Comparison of ENCODE assay signal across 10 cellular contexts in the genomic region with DNA sequence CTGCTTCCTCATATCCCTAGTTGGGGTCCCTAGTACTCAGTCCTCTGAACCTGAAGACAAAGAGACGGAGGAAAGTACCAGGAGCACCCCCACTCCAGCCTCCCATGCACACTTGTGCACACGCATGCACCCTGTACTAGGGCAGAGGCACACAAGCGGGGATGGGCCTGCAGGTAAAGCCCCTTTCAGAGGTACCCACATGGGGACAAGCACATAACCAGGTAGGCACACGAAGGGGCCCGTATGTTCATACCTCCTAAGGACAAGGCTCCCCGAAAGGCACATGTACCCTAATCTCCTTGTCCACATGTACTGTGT. TPM values are rescaled to one million over a fixed set of nuclear protein-coding genes. Genes with fewer than 3 reads are reported as not detected.
A peak's percentile ranks its signal among the peaks of the same experiment; 100 is the strongest.
DNase-seq lines count a peak whose midpoint lies in the region; ATAC-seq and FAIRE-seq lines count a peak whose summit lies in the region.
"Had no signal": no experiment of that assay in that cellular context is flagged by ENCODE, and none has a peak within 500 bp of the region (broad histone marks: within the 10 kb centered on the region; RNA-seq: fewer than 3 reads in every experiment).

No MANE protein-coding gene starts in this region.

- no peaks in the 10 kb centered on the region for H3K36me3 Mint-ChIP-seq in stimulated activated naive CD8-positive, alpha-beta T cell treated with anti-CD3 and anti-CD28 coated beads, Interleukin-15, Interleukin-2, amounts not matched to agents 100 ng/mL and 50 ng/mL, for 24 hours (ENCODE audit: low read depth)
- H3K36me3 Mint-ChIP-seq in activated T-helper 1 cell treated with anti-CD3 and anti-CD28 coated beads, Interleukin-12 subunit alpha, Interleukin-12 subunit beta, Interleukin-2, Interleukin-4 antibody, amounts not matched to agents 30 ng/mL and 10 ng/mL and 1 ng/mL, durations not matched to agents 14 hours and 24 hours and 36 hours (ENCODE audit: low read depth): no peaks in the 10 kb centered on the region

- intact Hi-C loops in activated T-helper 1 cell treated with anti-CD3 and anti-CD28 coated beads, Interleukin-12 subunit alpha, Interleukin-12 subunit beta, Interleukin-2, Interleukin-4 antibody, amounts not matched to agents 30 ng/mL and 10 ng/mL and 1 ng/mL, durations not matched to agents 14 hours and 24 hours and 36 hours (cut with micrococcal nuclease): no loop called here

- H3K9ac ChIP-seq in iPS-20b (ENCODE audit: low read depth, low read length): peak overlapping the region; percentile 19; the same call in 1 of the 2 replicates

- H3K36me3 ChIP-seq in iPS-20b (ENCODE audit: insufficient read depth, low read depth, low read length): no peaks in the 10 kb centered on the region

- FAIRE-seq in frontal cortex (lab: Jason Lieb, UNC): no peak

- H3K4me1 ChIP-seq in iPS-20b (ENCODE audit: insufficient read depth, low read length): peaks cover 13% of the 10 kb centered on the region; the same call in 1 of the 2 replicates

- H3K9me3 ChIP-seq in iPS-20b (ENCODE audit: insufficient read depth, low read depth, low read length): no peaks in the 10 kb centered on the region

- no peak overlapping the region for H3K27ac ChIP-seq in iPS-20b (ENCODE audit: low read length)

- no peaks in the 10 kb centered on the region for H3K9me3 Mint-ChIP-seq in stimulated activated naive CD8-positive, alpha-beta T cell treated with anti-CD3 and anti-CD28 coated beads, Interleukin-15, Interleukin-2, amounts not matched to agents 100 ng/mL and 50 ng/mL, for 24 hours
- H3K9me3 Mint-ChIP-seq in activated T-helper 1 cell treated with anti-CD3 and anti-CD28 coated beads, Interleukin-12 subunit alpha, Interleukin-12 subunit beta, Interleukin-2, Interleukin-4 antibody, amounts not matched to agents 30 ng/mL and 10 ng/mL and 1 ng/mL, durations not matched to agents 14 hours and 24 hours and 36 hours: no peaks in the 10 kb centered on the region

- H3K27ac Mint-ChIP-seq in stimulated activated naive CD8-positive, alpha-beta T cell treated with anti-CD3 and anti-CD28 coated beads, Interleukin-15, Interleukin-2, amounts not matched to agents 100 ng/mL and 50 ng/mL, for 24 hours: peak overlapping the region; percentile 8
- no peak overlapping the region for H3K27ac Mint-ChIP-seq in activated T-helper 1 cell treated with anti-CD3 and anti-CD28 coated beads, Interleukin-12 subunit alpha, Interleukin-12 subunit beta, Interleukin-2, Interleukin-4 antibody, amounts not matched to agents 30 ng/mL and 10 ng/mL and 1 ng/mL, durations not matched to agents 14 hours and 24 hours and 36 hours

- peak overlapping the region; percentile 48 for H3K4me3 Mint-ChIP-seq in stimulated activated naive CD8-positive, alpha-beta T cell treated with anti-CD3 and anti-CD28 coated beads, Interleukin-15, Interleukin-2, amounts not matched to agents 100 ng/mL and 50 ng/mL, for 24 hours
- H3K4me3 Mint-ChIP-seq in activated T-helper 1 cell treated with anti-CD3 and anti-CD28 coated beads, Interleukin-12 subunit alpha, Interleukin-12 subunit beta, Interleukin-2, Interleukin-4 antibody, amounts not matched to agents 30 ng/mL and 10 ng/mL and 1 ng/mL, durations not matched to agents 14 hours and 24 hours and 36 hours: peak overlapping the region; percentile 54

- peak overlapping the region; percentile 65 for H3K4me3 ChIP-seq in iPS-20b (ENCODE audit: low read length)

- no peak for DNase-seq in stimulated activated naive CD8-positive, alpha-beta T cell treated with anti-CD3 and anti-CD28 coated beads, Interleukin-15, Interleukin-2, amounts not matched to agents 100 U/mL and 50 U/mL, for 24 hours
- no peak for DNase-seq in activated T-helper 1 cell treated with anti-CD3 and anti-CD28 coated beads, Interleukin-12 subunit alpha, Interleukin-12 subunit beta, Interleukin-2, Interleukin-4 antibody, amounts not matched to agents 30 ng/mL and 10 ng/mL and 1 ng/mL, durations not matched to agents 14 hours and 24 hours and 36 hours (ENCODE audit: low spot score)
- DNase-seq in COLO829 (ENCODE audit: low spot score): no peak
- DNase-seq in frontal cortex (ENCODE audit: low spot score in 2 of 2): no peak
- no peak for DNase-seq in GM19238 (ENCODE audit: insufficient read length, low spot score)
- DNase-seq: activated CD4-positive, alpha-beta T cell treated with anti-CD3 and anti-CD28 coated beads for 48 hours; GF-D8 had no signal

- no peak for ATAC-seq in stimulated activated naive CD8-positive, alpha-beta T cell treated with anti-CD3 and anti-CD28 coated beads, Interleukin-15, Interleukin-2, amounts not matched to agents 100 U/mL and 50 U/mL, for 24 hours
- ATAC-seq in GM21723 (IDR thresholded peaks at IDR 0.05; ENCODE audit: unreplicated experiment): no peak

- H3K4me1 Mint-ChIP-seq in stimulated activated naive CD8-positive, alpha-beta T cell treated with anti-CD3 and anti-CD28 coated beads, Interleukin-15, Interleukin-2, amounts not matched to agents 100 ng/mL and 50 ng/mL, for 24 hours (ENCODE audit: low read depth): peaks cover 28% of the 10 kb centered on the region
- peaks cover 23% of the 10 kb centered on the region for H3K4me1 Mint-ChIP-seq in activated T-helper 1 cell treated with anti-CD3 and anti-CD28 coated beads, Interleukin-12 subunit alpha, Interleukin-12 subunit beta, Interleukin-2, Interleukin-4 antibody, amounts not matched to agents 30 ng/mL and 10 ng/mL and 1 ng/mL, durations not matched to agents 14 hours and 24 hours and 36 hours (ENCODE audit: low read depth)

- peaks cover 58% of the 10 kb centered on the region for H3K27me3 Mint-ChIP-seq in stimulated activated naive CD8-positive, alpha-beta T cell treated with anti-CD3 and anti-CD28 coated beads, Interleukin-15, Interleukin-2, amounts not matched to agents 100 ng/mL and 50 ng/mL, for 24 hours
- H3K27me3 Mint-ChIP-seq in activated T-helper 1 cell treated with anti-CD3 and anti-CD28 coated beads, Interleukin-12 subunit alpha, Interleukin-12 subunit beta, Interleukin-2, Interleukin-4 antibody, amounts not matched to agents 30 ng/mL and 10 ng/mL and 1 ng/mL, durations not matched to agents 14 hours and 24 hours and 36 hours (ENCODE audit: insufficient read depth): peaks cover 50% of the 10 kb centered on the region

- peaks cover 60% of the 10 kb centered on the region for H3K27me3 ChIP-seq in iPS-20b (ENCODE audit: insufficient read depth, low read length)

RNA-seq across cellular contexts. Expression of gene TMEM151B, which starts 1.1 kb away (rescaled TPM):
- 0.29 TPM in 1 of 2 replicates, not detected in the other for total RNA-seq in activated T-helper 1 cell treated with anti-CD3 and anti-CD28 coated beads, Interleukin-12 subunit alpha, Interleukin-12 subunit beta, Interleukin-2, Interleukin-4 antibody, amounts not matched to agents 30 ng/mL and 10 ng/mL and 1 ng/mL, durations not matched to agents 14 hours and 24 hours and 36 hours
- total RNA-seq in frontal cortex: 45.7 TPM

RNA-seq across cellular contexts. Expression of gene NFKBIE, which starts 6.0 kb away (rescaled TPM):
- total RNA-seq in activated T-helper 1 cell treated with anti-CD3 and anti-CD28 coated beads, Interleukin-12 subunit alpha, Interleukin-12 subunit beta, Interleukin-2, Interleukin-4 antibody, amounts not matched to agents 30 ng/mL and 10 ng/mL and 1 ng/mL, durations not matched to agents 14 hours and 24 hours and 36 hours: 23.2 and 29.0 TPM in 2 replicates
- total RNA-seq in frontal cortex: 8.2 TPM

RNA-seq across cellular contexts. Expression of gene SLC35B2, which starts 14.0 kb away (rescaled TPM):
- total RNA-seq in activated T-helper 1 cell treated with anti-CD3 and anti-CD28 coated beads, Interleukin-12 subunit alpha, Interleukin-12 subunit beta, Interleukin-2, Interleukin-4 antibody, amounts not matched to agents 30 ng/mL and 10 ng/mL and 1 ng/mL, durations not matched to agents 14 hours and 24 hours and 36 hours: 29.2 and 30.1 TPM in 2 replicates
- total RNA-seq in frontal cortex: 32.2 TPM

RNA-seq across cellular contexts. Expression of gene HSP90AB1, which starts 24.5 kb away (rescaled TPM):
- total RNA-seq in activated T-helper 1 cell treated with anti-CD3 and anti-CD28 coated beads, Interleukin-12 subunit alpha, Interleukin-12 subunit beta, Interleukin-2, Interleukin-4 antibody, amounts not matched to agents 30 ng/mL and 10 ng/mL and 1 ng/mL, durations not matched to agents 14 hours and 24 hours and 36 hours: 2,065 and 2,095 TPM in 2 replicates
- total RNA-seq in frontal cortex: 463 TPM

RNA-seq across cellular contexts. Expression of gene AARS2, which starts 41.8 kb away (rescaled TPM):
- 22.2 and 23.0 TPM in 2 replicates for total RNA-seq in activated T-helper 1 cell treated with anti-CD3 and anti-CD28 coated beads, Interleukin-12 subunit alpha, Interleukin-12 subunit beta, Interleukin-2, Interleukin-4 antibody, amounts not matched to agents 30 ng/mL and 10 ng/mL and 1 ng/mL, durations not matched to agents 14 hours and 24 hours and 36 hours
- 12.2 TPM for total RNA-seq in frontal cortex

Comparison
In these comparisons a context has a peak if more than half of its experiments do, and no peak if none do; other contexts are left out.
1. RNA of gene TMEM151B, which starts 1.1 kb away (total RNA-seq): 45.7 TPM in frontal cortex (single experiment); 0.29 TPM in activated T-helper 1 cell treated with anti-CD3 and anti-CD28 coated beads, Interleukin-12 subunit alpha, Interleukin-12 subunit beta, Interleukin-2, Interleukin-4 antibody, amounts not matched to agents 30 ng/mL and 10 ng/mL and 1 ng/mL, durations not matched to agents 14 hours and 24 hours and 36 hours; every median in the first group is over 10 times any median in the second.